10 cellular contexts compared by ENCODE assay signal in genomic region chr18:58991127-58991798, GRCh38.
A peak's percentile ranks its signal among the peaks of the same experiment; 100 is the strongest.
DNase-seq lines count a peak whose midpoint lies in the region; ATAC-seq and TF ChIP-seq lines count a peak whose summit lies in the region.
"Had no signal": no experiment of that assay in that cellular context is flagged by ENCODE, and none has a peak within 500 bp of the region (broad histone marks: within the 10 kb centered on the region; RNA-seq: fewer than 3 reads in every experiment).

No MANE protein-coding gene starts in this region.

- H3K9me3 ChIP-seq in PC-3 (ENCODE audit: low read length) = no peaks in the 10 kb centered on the region

- ATAC-seq in PC-3 = peak; percentile 68

- peak overlapping the region; percentile 92 for H3K27ac ChIP-seq in PC-3 (ENCODE audit: low read length)

- no peaks in the 10 kb centered on the region for H4K20me1 ChIP-seq in PC-3 (ENCODE audit: low read length)

- peak overlapping the region; percentile 51 for H3K27ac Mint-ChIP-seq in HFFc6

- POLR2A ChIA-PET in PC-3 (lab: Charles Lee; ENCODE audit: unreplicated experiment) = interaction anchor here (0.5 to 0.6 kb wide), 3 partner anchors 63 to 206 kb away, joined by 3 to 4 read pairs (median 3); no protein-coding TSS in a partner anchor

- peak overlapping the region; percentile 38 for H2AFZ ChIP-seq in PC-3 (ENCODE audit: low read length)

- H3K4me3 ChIP-seq in PC-3 (ENCODE audit: low read length) = peak overlapping the region; percentile 22; the same call in 1 of the 2 replicates

- H3K4me1 Mint-ChIP-seq in HFFc6 (ENCODE audit: low read depth) = peaks cover 81% of the 10 kb centered on the region

- H3K4me1 ChIP-seq in PC-3 (ENCODE audit: insufficient read depth, low read length) = peaks cover 43% of the 10 kb centered on the region

- H3K36me3 ChIP-seq in PC-3 (ENCODE audit: low read depth, low read length) = no peaks in the 10 kb centered on the region

- H3K4me3 Mint-ChIP-seq in HFFc6 = peak overlapping the region; percentile 6; the same call in 1 of the 2 replicates

- in situ Hi-C loops in GM13977 (cut with MboI; ENCODE audit: low pct_unique_long_range_greater_than_20kb, low sequenced_read_pairs, unreplicated experiment) = no loop called here

- H3K36me3 Mint-ChIP-seq in HFFc6 (ENCODE audit: low read depth) = peaks cover 18% of the 10 kb centered on the region

- peak overlapping the region; percentile 67 for H3K9ac ChIP-seq in PC-3 (ENCODE audit: low read length)

- H3F3A ChIP-seq in PC-3 (ENCODE audit: low read length, unreplicated experiment) = peaks cover 4% of the 10 kb centered on the region

- no peaks in the 10 kb centered on the region for H3K27me3 ChIP-seq in PC-3 (ENCODE audit: low read length)

- TF ChIP-seq CTCF in GM13977 (IDR thresholded peaks at IDR 0.05; ENCODE audit: extremely low read depth, insufficient read depth, missing control alignments) = no peak
- TF ChIP-seq CTCF in HFFc6 (IDR thresholded peaks at IDR 0.05) = peak; percentile 41
- TF ChIP-seq CTCF in PC-3 (conservative IDR thresholded peaks at IDR 0.05; ENCODE audit: low read depth, low read length) = no peak; the same call in 1 of the 2 replicates

- peak overlapping the region; percentile 70 for H3K4me2 ChIP-seq in PC-3 (ENCODE audit: low read length)

- H3K9me2 ChIP-seq in PC-3 (replicated peaks; ENCODE audit: low read length) = no peaks in the 10 kb centered on the region

- DNase-seq in GM13977 (ENCODE audit: low spot score) = peak; percentile 45
- no peak for DNase-seq in HFFc6
- peak; percentile 65 for DNase-seq in PC-3
- peak; percentile 42 to 74 for DNase-seq in lung microvascular endothelial cell (ENCODE audit: low read depth in 2 of 2)
- no peak for DNase-seq in effector CD4-positive, alpha-beta T cell
- DNase-seq in NCI-H2081 treated with DMSO at 0.1 percent for 48 hours (lab: John Stamatoyannopoulos, UW) = no peak
- DNase-seq in NAMALWA (ENCODE audit: low spot score) = no peak
- DNase-seq in midbrain (lab: John Stamatoyannopoulos, UW) = no peak
- DNase-seq: activated CD4-positive, alpha-beta T cell treated with anti-CD3 and anti-CD28 coated beads, Interleukin-2, amount 50 U/mL, for 4 hours; islet precursor cell had no signal

- H3K27me3 Mint-ChIP-seq in HFFc6 (ENCODE audit: insufficient read depth) = no peaks in the 10 kb centered on the region

- no peaks in the 10 kb centered on the region for H3K79me2 ChIP-seq in PC-3 (ENCODE audit: low read length)

- H3K9me3 Mint-ChIP-seq in HFFc6 = peaks cover 11% of the 10 kb centered on the region

- no TSS peak for BruUV-seq in PC-3 (replicated peaks; lab: Mats Ljungman, UMichigan)

- intact Hi-C loops in PC-3 (cut with micrococcal nuclease) = loop anchor here (5.0 kb wide), 1 partner anchor 204 kb away; no protein-coding TSS in a partner anchor

- CTCF ChIA-PET in PC-3 (lab: Charles Lee) = interaction anchor here (0.5 to 1.0 kb wide), 2 partner anchors 80 to 1029 kb away, joined by 3 to 5 read pairs; no protein-coding TSS in a partner anchor

Comparison
In these comparisons a context has a peak if more than half of its experiments do, and no peak if none do; other contexts are left out.
1. DNase-seq: peak in GM13977 (single experiment), PC-3 (single experiment) and lung microvascular endothelial cell (2 of 2); none in HFFc6 (single experiment), effector CD4-positive, alpha-beta T cell (single experiment), NCI-H2081 treated with DMSO at 0.1 percent for 48 hours (single experiment), NAMALWA (single experiment) and midbrain (single experiment).